ENCODE assay signal across 24 cellular contexts in the genomic region with DNA sequence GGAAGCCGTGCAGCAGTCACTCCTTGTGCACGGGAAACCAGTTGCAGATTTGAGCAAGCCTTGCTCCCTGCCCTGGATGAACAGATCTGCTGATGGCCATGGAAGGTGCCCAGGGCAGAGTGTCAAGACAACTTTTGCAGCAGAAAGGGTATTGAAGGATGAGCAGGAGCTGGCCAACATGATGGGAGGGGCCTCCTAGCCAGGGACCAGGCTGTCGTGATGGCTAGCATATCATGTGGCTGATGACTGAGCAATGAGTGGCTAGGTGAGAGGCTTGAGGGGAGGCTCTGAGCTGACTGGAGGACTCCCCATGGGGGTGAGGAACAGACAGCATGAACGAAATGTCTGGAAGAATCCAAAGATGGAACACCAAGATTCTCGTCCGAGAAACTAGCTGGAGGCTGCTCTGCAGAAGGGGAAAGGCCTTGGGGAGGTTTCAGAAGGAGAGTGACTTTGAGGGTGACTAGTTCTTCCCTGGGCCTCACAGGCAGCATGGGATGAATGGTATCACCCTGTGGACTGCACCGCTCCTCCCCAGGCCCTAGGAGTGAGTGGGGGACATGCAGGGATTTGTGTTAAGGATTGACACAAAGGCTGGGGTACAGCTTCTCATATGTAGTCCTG. TPM values are rescaled to one million over a fixed set of nuclear protein-coding genes. Genes with fewer than 3 reads are reported as not detected.
DNase-seq lines count a peak whose midpoint lies in the region; ATAC-seq, FAIRE-seq and TF ChIP-seq lines count a peak whose summit lies in the region.
"Had no signal": no experiment of that assay in that cellular context is flagged by ENCODE, and none has a peak within 500 bp of the region (broad histone marks: within the 10 kb centered on the region; RNA-seq: fewer than 3 reads in every experiment).

No MANE protein-coding gene starts in this region.

- no peaks in the 10 kb centered on the region for H3K9me2 ChIP-seq in PC-9 (ENCODE audit: insufficient read depth)
- no peaks in the 10 kb centered on the region for H3K9me2 ChIP-seq in OCI-LY7 (ENCODE audit: insufficient read depth, low read length)

- H3K27ac ChIP-seq in PC-9 (peak overlapping the region; percentile 24; the same call in 1 of the 2 replicates), small intestine (ENCODE audit: low read depth in 1 of 2, low read length in 1 of 2) (peak overlapping the region; percentile 28 to 66), body of pancreas (no peak overlapping the region), OCI-LY7 (ENCODE audit: low read depth, low read length, poor library complexity, severe bottlenecking) (no peak overlapping the region)
- H3K27ac ChIP-seq: epithelial cell of prostate, ovary had no signal

- H3K4me3 Mint-ChIP-seq in dendritic cell treated with granulocyte-macrophage colony-stimulating factor and Interleukin-4, amounts not matched to agents 40 ng/mL and 50 ng/mL, for 4 days: no peak overlapping the region
- H3K4me3 Mint-ChIP-seq: brain; CD4-positive, alpha-beta memory T cell; GM23338; nephron progenitor cell had no signal

- H3K4me2 ChIP-seq in PC-9 (no peak overlapping the region; the same call in 1 of the 2 replicates), OCI-LY7 (ENCODE audit: low read length) (no peak overlapping the region)
- H3K4me2 ChIP-seq: GM23338 had no signal

- peak; percentile 26 for DNase-seq in ELR (ENCODE audit: low read depth)
- no peak for DNase-seq in PC-9
- no peak for DNase-seq in small intestine
- no peak for DNase-seq in body of pancreas
- no peak for DNase-seq in OCI-LY7 (ENCODE audit: low spot score)
- no peak for DNase-seq in SIG-M5 treated with dmso at 0.1 percent for 504 hours (lab: John Stamatoyannopoulos, UW; ENCODE audit: unreplicated experiment)
- DNase-seq: activated CD4-positive, alpha-beta T cell treated with anti-CD3 and anti-CD28 coated beads for 4 hours; activated gamma-delta T cell; CD4-positive, alpha-beta memory T cell; effector CD4-positive, alpha-beta T cell; NCI-H1105; NCI-H1930; NCI-H2227 treated with DMSO at 0.1 percent for 48 hours; nephron progenitor cell; ovary; retina; stimulated activated CD4-positive, alpha-beta T cell treated with anti-CD3 and anti-CD28 coated beads, Interleukin-2, amount 100 ng/mL, for 48 hours; uterus had no signal

- H3K9me3 ChIP-seq in PC-9 (ENCODE audit: insufficient read depth, low read depth): no peaks in the 10 kb centered on the region
- H3K9me3 ChIP-seq in small intestine (ENCODE audit: control insufficient read depth, low read depth): no peaks in the 10 kb centered on the region
- H3K9me3 ChIP-seq in body of pancreas: no peaks in the 10 kb centered on the region
- no peaks in the 10 kb centered on the region for H3K9me3 ChIP-seq in OCI-LY7 (ENCODE audit: low read length)
- H3K9me3 ChIP-seq: heart left ventricle, ovary, uterus had no signal

- POLR2A ChIA-PET in PC-9 (lab: Charles Lee; ENCODE audit: unreplicated experiment): no interaction called here
- POLR2A ChIA-PET in OCI-LY7 (lab: Charles Lee): no interaction called here

- H2AFZ ChIP-seq in PC-9 (no peak overlapping the region), OCI-LY7 (ENCODE audit: low read length) (no peak overlapping the region)
- H2AFZ ChIP-seq: GM23338 had no signal

- intact Hi-C loops in PC-9 (cut with micrococcal nuclease; ENCODE audit: unreplicated experiment): loop anchor here (5.0 to 10.0 kb wide), 3 partner anchors 64 to 256 kb away; a partner anchor contains a TSS
- intact Hi-C loops in dendritic cell treated with granulocyte-macrophage colony-stimulating factor and Interleukin-4, amounts not matched to agents 40 ng/mL and 50 ng/mL, for 4 days (cut with micrococcal nuclease): loop anchor here (10.0 kb wide), 1 partner anchor 226 kb away; no protein-coding TSS in a partner anchor
- intact Hi-C loops in body of pancreas (cut with DNase I): no loop called here
- intact Hi-C loops in OCI-LY7 (cut with micrococcal nuclease; ENCODE audit: unreplicated experiment): no loop called here

- H3K79me2 ChIP-seq in PC-9 (ENCODE audit: low read depth) (no peaks in the 10 kb centered on the region; the same call in 1 of the 2 replicates), OCI-LY7 (ENCODE audit: insufficient read depth, low read depth, low read length) (peaks cover 31% of the 10 kb centered on the region)

- 77 to 87% (median 86%) methylated on average over 7 of the region's 7 CpGs for WGBS in small intestine, 3 donors
- 97 to 98% methylated on average over 7 of the region's 7 CpGs for WGBS in body of pancreas, 2 donors

- H3K4me1 Mint-ChIP-seq in dendritic cell treated with granulocyte-macrophage colony-stimulating factor and Interleukin-4, amounts not matched to agents 40 ng/mL and 50 ng/mL, for 4 days (ENCODE audit: low read depth): peaks cover 75% of the 10 kb centered on the region
- H3K4me1 Mint-ChIP-seq: nephron progenitor cell had no signal

- no peaks in the 10 kb centered on the region for H3K27me3 Mint-ChIP-seq in dendritic cell treated with granulocyte-macrophage colony-stimulating factor and Interleukin-4, amounts not matched to agents 40 ng/mL and 50 ng/mL, for 4 days
- H3K27me3 Mint-ChIP-seq: CD4-positive, alpha-beta memory T cell had no signal

- peaks cover 34% of the 10 kb centered on the region for H3K36me3 Mint-ChIP-seq in dendritic cell treated with granulocyte-macrophage colony-stimulating factor and Interleukin-4, amounts not matched to agents 40 ng/mL and 50 ng/mL, for 4 days (ENCODE audit: low read depth)
- H3K36me3 Mint-ChIP-seq: brain; CD4-positive, alpha-beta memory T cell had no signal

- H3K36me3 ChIP-seq in PC-9 (ENCODE audit: low read depth) (no peaks in the 10 kb centered on the region), small intestine (ENCODE audit: control insufficient read depth in 2 of 2, insufficient read depth in 2 of 2, low read length in 2 of 2) (peaks cover 0 to 2% of the 10 kb centered on the region in 2 donors), body of pancreas (replicated peaks in 1 of 2; ENCODE audit: insufficient read depth in 1 of 2, low read depth in 2 of 2) (no peaks in the 10 kb centered on the region), OCI-LY7 (ENCODE audit: insufficient read depth, low read length) (peaks cover 2% of the 10 kb centered on the region)
- H3K36me3 ChIP-seq: ovary, uterus had no signal

- no peak for FAIRE-seq in small intestine (lab: Jason Lieb, UNC)

- H3K27me3 ChIP-seq in PC-9 (ENCODE audit: insufficient read depth, low read depth) (no peaks in the 10 kb centered on the region), small intestine (ENCODE audit: control insufficient read depth in 2 of 2, insufficient read depth in 2 of 2, low read length in 2 of 2) (no peaks in the 10 kb centered on the region), body of pancreas (no peaks in the 10 kb centered on the region)
- H3K27me3 ChIP-seq: heart left ventricle, ovary, uterus had no signal

- TF ChIP-seq POLR2A in body of pancreas (IDR thresholded peaks at IDR 0.05): no peak

- no peak for ATAC-seq in body of pancreas

- H3F3A ChIP-seq in PC-9 (ENCODE audit: insufficient read depth, low read depth): peaks cover 16% of the 10 kb centered on the region; the same call in 1 of the 2 replicates

- H3K4me3 ChIP-seq in PC-9 (no peak overlapping the region), small intestine (ENCODE audit: low read depth in 1 of 2, low read length in 2 of 2) (no peak overlapping the region), body of pancreas (no peak overlapping the region), OCI-LY7 (ENCODE audit: low read depth, low read length, poor library complexity, severe bottlenecking) (no peak overlapping the region)
- H3K4me3 ChIP-seq: GM23338, heart left ventricle, lung, ovary, uterus had no signal

- H3K4me1 ChIP-seq in PC-9 (replicated peaks; ENCODE audit: insufficient read depth): peaks cover 49% of the 10 kb centered on the region
- H3K4me1 ChIP-seq in small intestine (ENCODE audit: control insufficient read depth in 2 of 2, insufficient read depth in 1 of 2, low read depth in 1 of 2, low read length in 1 of 2): peaks cover 0 to 8% of the 10 kb centered on the region in 2 donors
- peaks cover 7% of the 10 kb centered on the region for H3K4me1 ChIP-seq in body of pancreas
- peaks cover 14% of the 10 kb centered on the region for H3K4me1 ChIP-seq in OCI-LY7 (ENCODE audit: insufficient read depth, low read length, poor library complexity, severe bottlenecking)
- H3K4me1 ChIP-seq: uterus had no signal

- CTCF ChIA-PET in PC-9 (lab: Charles Lee) (no interaction called here), OCI-LY7 (lab: Charles Lee; ENCODE audit: unreplicated experiment) (interaction anchor here (1.5 kb wide), 1 partner anchor 12 kb away, joined by 6 read pairs; no protein-coding TSS in a partner anchor)

- BruUV-seq in PC-9 (replicated peaks; lab: Mats Ljungman, UMichigan) (no TSS peak), OCI-LY7 (replicated peaks; lab: Mats Ljungman, UMichigan) (no TSS peak)

- H3K9me3 Mint-ChIP-seq in dendritic cell treated with granulocyte-macrophage colony-stimulating factor and Interleukin-4, amounts not matched to agents 40 ng/mL and 50 ng/mL, for 4 days: no peaks in the 10 kb centered on the region
- H3K9me3 Mint-ChIP-seq: brain, GM23338, nephron progenitor cell had no signal

- H4K20me1 ChIP-seq in PC-9 (ENCODE audit: insufficient read depth) (no peaks in the 10 kb centered on the region), OCI-LY7 (ENCODE audit: insufficient read depth, low read length) (no peaks in the 10 kb centered on the region; the same call in 1 of the 2 replicates)

- TF ChIP-seq CTCF in PC-9 (conservative IDR thresholded peaks at IDR 0.05): no peak
- TF ChIP-seq CTCF in body of pancreas (IDR thresholded peaks at IDR 0.05): no peak
- no peak for TF ChIP-seq CTCF in OCI-LY7 (conservative IDR thresholded peaks at IDR 0.05; ENCODE audit: low read length)

- H3K27ac Mint-ChIP-seq in dendritic cell treated with granulocyte-macrophage colony-stimulating factor and Interleukin-4, amounts not matched to agents 40 ng/mL and 50 ng/mL, for 4 days: peak overlapping the region; percentile 3
- H3K27ac Mint-ChIP-seq: GM23338, nephron progenitor cell had no signal

RNA-seq across cellular contexts. Expression of a gene that starts 18.5 kb away (rescaled TPM):
- total RNA-seq in PC-9 (2021): 3.2 and 3.4 TPM in 2 replicates
- polyA plus RNA-seq in small intestine: 1 to 10 TPM; 3.0 to 8.9 (median 5.6) TPM
- total RNA-seq in body of pancreas: 1 to 10 TPM; 1.3 to 4.6 TPM
- 4.2 and 5.6 TPM in 2 replicates for total RNA-seq in OCI-LY7 (2014; rRNA removed; shearing (Covaris generic))
- total RNA-seq in OCI-LY7 (2022): 10.3 and 11.6 TPM in 2 replicates

Comparison
In these comparisons a context has a peak if more than half of its experiments do, and no peak if none do; other contexts are left out.
1. H3K27ac ChIP-seq: peak in PC-9 (single experiment) and small intestine (2 of 2); none in body of pancreas (0 of 4) and OCI-LY7 (single experiment).
2. intact Hi-C loops: an anchor here in PC-9 (5.0 to 10.0 kb wide) and dendritic cell treated with granulocyte-macrophage colony-stimulating factor and Interleukin-4, amounts not matched to agents 40 ng/mL and 50 ng/mL, for 4 days (10.0 kb wide); none called in body of pancreas and OCI-LY7.